Comparison of ENCODE assay signal across 1 cellular context in the genomic region with DNA sequence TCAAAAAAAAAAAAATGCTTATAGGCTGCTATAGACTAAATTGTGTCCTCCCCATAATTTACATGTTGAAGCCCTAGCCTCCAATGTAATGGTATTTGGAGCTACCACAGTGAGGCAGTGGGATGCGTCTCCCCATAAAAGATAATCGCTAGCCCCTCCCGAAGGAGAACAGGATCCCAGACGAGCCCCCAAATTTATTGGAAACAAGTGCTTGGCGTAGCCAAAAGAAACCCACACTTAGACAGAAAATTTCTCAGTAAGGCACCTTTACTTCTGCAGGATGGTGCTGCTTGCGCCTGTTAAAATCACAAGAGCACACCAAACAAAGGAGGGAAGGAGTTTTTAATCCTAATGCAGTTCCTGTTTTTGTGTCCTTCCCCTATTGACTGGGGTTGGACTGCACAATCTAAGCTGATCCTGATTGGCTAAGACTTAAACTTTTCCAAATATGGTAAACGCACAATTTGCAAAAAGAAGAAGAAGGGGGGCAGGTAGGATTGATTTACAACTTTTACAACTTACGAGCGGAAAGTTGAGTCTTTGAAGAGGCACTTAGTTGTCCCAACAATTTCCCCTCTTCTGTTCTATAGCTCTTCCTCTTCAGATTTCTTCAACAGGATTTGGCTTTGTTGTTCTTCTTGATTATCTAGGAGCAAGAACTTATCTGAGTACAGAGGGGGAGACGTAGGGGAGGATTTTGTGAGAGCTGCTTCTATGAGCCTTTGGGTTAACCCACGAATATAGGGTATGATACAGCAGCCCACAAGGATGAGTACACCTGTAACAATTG.
A peak's percentile ranks its signal among the peaks of the same experiment; 100 is the strongest.
TF ChIP-seq lines count a peak whose summit lies in the region.

No MANE protein-coding gene starts in this region.

TF ChIP-seq in K562, 482 proteins besides CTCF, POLR2A, EP300 and RAD21 (continued from another document):
- TF ChIP-seq, protein P1, sequence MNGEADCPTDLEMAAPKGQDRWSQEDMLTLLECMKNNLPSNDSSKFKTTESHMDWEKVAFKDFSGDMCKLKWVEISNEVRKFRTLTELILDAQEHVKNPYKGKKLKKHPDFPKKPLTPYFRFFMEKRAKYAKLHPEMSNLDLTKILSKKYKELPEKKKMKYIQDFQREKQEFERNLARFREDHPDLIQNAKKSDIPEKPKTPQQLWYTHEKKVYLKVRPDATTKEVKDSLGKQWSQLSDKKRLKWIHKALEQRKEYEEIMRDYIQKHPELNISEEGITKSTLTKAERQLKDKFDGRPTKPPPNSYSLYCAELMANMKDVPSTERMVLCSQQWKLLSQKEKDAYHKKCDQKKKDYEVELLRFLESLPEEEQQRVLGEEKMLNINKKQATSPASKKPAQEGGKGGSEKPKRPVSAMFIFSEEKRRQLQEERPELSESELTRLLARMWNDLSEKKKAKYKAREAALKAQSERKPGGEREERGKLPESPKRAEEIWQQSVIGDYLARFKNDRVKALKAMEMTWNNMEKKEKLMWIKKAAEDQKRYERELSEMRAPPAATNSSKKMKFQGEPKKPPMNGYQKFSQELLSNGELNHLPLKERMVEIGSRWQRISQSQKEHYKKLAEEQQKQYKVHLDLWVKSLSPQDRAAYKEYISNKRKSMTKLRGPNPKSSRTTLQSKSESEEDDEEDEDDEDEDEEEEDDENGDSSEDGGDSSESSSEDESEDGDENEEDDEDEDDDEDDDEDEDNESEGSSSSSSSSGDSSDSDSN (IDR thresholded peaks at IDR 0.05; ENCODE audit: borderline replicate concordance in 1 of 2, low read depth in 2 of 2, low read length in 2 of 2): no peak
- TF ChIP-seq SETDB1 (IDR thresholded peaks at IDR 0.05; ENCODE audit: low read length) (no peak), MTA3 (IDR thresholded peaks at IDR 0.05; ENCODE audit: borderline replicate concordance) (peak; percentile 31; the same call in 1 of the 2 replicates), MAFK (IDR thresholded peaks at IDR 0.05; ENCODE audit: low read length) (peak; percentile 68), CBFA2T2 (conservative IDR thresholded peaks at IDR 0.05) (no peak), EGR1 (conservative IDR thresholded peaks at IDR 0.05) (no peak), ZNF3 (CRISPR knock-in tag; IDR thresholded peaks at IDR 0.05) (no peak), YBX1 (IDR thresholded peaks at IDR 0.05) (no peak), MEIS2 (IDR thresholded peaks at IDR 0.05; ENCODE audit: partially characterized antibody) (peak; percentile 99), PURB (CRISPR knock-in tag; IDR thresholded peaks at IDR 0.05; ENCODE audit: low read depth) (no peak), GABPB1 (CRISPR knock-in tag; IDR thresholded peaks at IDR 0.05) (peak; percentile 68; the same call in 1 of the 2 replicates), HOXB6 (CRISPR knock-in tag; IDR thresholded peaks at IDR 0.05; ENCODE audit: borderline replicate concordance) (no peak), U2AF1 (optimal IDR thresholded peaks at IDR 0.05; ENCODE audit: low read depth, low read length) (no peak), FOS (IDR thresholded peaks at IDR 0.05; ENCODE audit: extremely low read depth, insufficient read length) (peak; percentile 47), ETV5 (CRISPR knock-in tag; IDR thresholded peaks at IDR 0.05; ENCODE audit: low read depth) (no peak), BACH1 (tag; IDR thresholded peaks at IDR 0.05) (peak; percentile 85), PML (IDR thresholded peaks at IDR 0.05; ENCODE audit: low read length) (peak; percentile 78; the same call in 1 of the 2 replicates), MTA1 (IDR thresholded peaks at IDR 0.05; ENCODE audit: borderline replicate concordance) (peak; percentile 51; the same call in 1 of the 2 replicates), DPF2 (IDR thresholded peaks at IDR 0.05) (no peak; the same call in none of the 2 replicates), SP2 (IDR thresholded peaks at IDR 0.05; ENCODE audit: extremely low read depth, low read depth, low read length, poor library complexity, severe bottlenecking) (no peak), NR1H2 (CRISPR knock-in tag; IDR thresholded peaks at IDR 0.05) (no peak), RBFOX2 (IDR thresholded peaks at IDR 0.05; ENCODE audit: low read depth, low read length) (peak; percentile 54), KLF13 (tag; IDR thresholded peaks at IDR 0.05; ENCODE audit: borderline replicate concordance, low read depth) (no peak), DNMT1 (IDR thresholded peaks at IDR 0.05) (no peak), POLR2B (IDR thresholded peaks at IDR 0.05; ENCODE audit: low read depth, partially characterized antibody) (peak; percentile 83), HDAC2 (IDR thresholded peaks at IDR 0.05) (no peak), ZNF121 (CRISPR knock-in tag; conservative IDR thresholded peaks at IDR 0.05) (no peak), ELF4 (CRISPR knock-in tag; IDR thresholded peaks at IDR 0.05) (peak; percentile 9; the same call in 1 of the 2 replicates)
- TF ChIP-seq, protein P2, sequence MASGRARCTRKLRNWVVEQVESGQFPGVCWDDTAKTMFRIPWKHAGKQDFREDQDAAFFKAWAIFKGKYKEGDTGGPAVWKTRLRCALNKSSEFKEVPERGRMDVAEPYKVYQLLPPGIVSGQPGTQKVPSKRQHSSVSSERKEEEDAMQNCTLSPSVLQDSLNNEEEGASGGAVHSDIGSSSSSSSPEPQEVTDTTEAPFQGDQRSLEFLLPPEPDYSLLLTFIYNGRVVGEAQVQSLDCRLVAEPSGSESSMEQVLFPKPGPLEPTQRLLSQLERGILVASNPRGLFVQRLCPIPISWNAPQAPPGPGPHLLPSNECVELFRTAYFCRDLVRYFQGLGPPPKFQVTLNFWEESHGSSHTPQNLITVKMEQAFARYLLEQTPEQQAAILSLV (tag; IDR thresholded peaks at IDR 0.05): no peak
- TF ChIP-seq, protein P3, sequence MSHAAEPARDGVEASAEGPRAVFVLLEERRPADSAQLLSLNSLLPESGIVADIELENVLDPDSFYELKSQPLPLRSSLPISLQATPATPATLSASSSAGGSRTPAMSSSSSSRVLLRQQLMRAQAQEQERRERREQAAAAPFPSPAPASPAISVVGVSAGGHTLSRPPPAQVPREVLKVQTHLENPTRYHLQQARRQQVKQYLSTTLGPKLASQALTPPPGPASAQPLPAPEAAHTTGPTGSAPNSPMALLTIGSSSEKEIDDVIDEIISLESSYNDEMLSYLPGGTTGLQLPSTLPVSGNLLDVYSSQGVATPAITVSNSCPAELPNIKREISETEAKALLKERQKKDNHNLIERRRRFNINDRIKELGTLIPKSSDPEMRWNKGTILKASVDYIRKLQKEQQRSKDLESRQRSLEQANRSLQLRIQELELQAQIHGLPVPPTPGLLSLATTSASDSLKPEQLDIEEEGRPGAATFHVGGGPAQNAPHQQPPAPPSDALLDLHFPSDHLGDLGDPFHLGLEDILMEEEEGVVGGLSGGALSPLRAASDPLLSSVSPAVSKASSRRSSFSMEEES (CRISPR knock-in tag; IDR thresholded peaks at IDR 0.05): no peak
- TF ChIP-seq, protein P4, sequence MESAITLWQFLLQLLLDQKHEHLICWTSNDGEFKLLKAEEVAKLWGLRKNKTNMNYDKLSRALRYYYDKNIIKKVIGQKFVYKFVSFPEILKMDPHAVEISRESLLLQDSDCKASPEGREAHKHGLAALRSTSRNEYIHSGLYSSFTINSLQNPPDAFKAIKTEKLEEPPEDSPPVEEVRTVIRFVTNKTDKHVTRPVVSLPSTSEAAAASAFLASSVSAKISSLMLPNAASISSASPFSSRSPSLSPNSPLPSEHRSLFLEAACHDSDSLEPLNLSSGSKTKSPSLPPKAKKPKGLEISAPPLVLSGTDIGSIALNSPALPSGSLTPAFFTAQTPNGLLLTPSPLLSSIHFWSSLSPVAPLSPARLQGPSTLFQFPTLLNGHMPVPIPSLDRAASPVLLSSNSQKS (CRISPR knock-in tag; IDR thresholded peaks at IDR 0.05): no peak
- TF ChIP-seq, protein P5, sequence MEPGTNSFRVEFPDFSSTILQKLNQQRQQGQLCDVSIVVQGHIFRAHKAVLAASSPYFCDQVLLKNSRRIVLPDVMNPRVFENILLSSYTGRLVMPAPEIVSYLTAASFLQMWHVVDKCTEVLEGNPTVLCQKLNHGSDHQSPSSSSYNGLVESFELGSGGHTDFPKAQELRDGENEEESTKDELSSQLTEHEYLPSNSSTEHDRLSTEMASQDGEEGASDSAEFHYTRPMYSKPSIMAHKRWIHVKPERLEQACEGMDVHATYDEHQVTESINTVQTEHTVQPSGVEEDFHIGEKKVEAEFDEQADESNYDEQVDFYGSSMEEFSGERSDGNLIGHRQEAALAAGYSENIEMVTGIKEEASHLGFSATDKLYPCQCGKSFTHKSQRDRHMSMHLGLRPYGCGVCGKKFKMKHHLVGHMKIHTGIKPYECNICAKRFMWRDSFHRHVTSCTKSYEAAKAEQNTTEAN (CRISPR knock-in tag; IDR thresholded peaks at IDR 0.05): no peak
- TF ChIP-seq, protein P6, sequence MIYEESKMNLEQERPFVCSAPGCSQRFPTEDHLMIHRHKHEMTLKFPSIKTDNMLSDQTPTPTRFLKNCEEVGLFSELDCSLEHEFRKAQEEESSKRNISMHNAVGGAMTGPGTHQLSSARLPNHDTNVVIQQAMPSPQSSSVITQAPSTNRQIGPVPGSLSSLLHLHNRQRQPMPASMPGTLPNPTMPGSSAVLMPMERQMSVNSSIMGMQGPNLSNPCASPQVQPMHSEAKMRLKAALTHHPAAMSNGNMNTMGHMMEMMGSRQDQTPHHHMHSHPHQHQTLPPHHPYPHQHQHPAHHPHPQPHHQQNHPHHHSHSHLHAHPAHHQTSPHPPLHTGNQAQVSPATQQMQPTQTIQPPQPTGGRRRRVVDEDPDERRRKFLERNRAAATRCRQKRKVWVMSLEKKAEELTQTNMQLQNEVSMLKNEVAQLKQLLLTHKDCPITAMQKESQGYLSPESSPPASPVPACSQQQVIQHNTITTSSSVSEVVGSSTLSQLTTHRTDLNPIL (CRISPR knock-in tag; IDR thresholded peaks at IDR 0.05): no peak
- TF ChIP-seq, protein P7, sequence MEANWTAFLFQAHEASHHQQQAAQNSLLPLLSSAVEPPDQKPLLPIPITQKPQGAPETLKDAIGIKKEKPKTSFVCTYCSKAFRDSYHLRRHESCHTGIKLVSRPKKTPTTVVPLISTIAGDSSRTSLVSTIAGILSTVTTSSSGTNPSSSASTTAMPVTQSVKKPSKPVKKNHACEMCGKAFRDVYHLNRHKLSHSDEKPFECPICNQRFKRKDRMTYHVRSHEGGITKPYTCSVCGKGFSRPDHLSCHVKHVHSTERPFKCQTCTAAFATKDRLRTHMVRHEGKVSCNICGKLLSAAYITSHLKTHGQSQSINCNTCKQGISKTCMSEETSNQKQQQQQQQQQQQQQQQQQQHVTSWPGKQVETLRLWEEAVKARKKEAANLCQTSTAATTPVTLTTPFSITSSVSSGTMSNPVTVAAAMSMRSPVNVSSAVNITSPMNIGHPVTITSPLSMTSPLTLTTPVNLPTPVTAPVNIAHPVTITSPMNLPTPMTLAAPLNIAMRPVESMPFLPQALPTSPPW (CRISPR knock-in tag; IDR thresholded peaks at IDR 0.05): peak; percentile 100
- TF ChIP-seq, protein P8, sequence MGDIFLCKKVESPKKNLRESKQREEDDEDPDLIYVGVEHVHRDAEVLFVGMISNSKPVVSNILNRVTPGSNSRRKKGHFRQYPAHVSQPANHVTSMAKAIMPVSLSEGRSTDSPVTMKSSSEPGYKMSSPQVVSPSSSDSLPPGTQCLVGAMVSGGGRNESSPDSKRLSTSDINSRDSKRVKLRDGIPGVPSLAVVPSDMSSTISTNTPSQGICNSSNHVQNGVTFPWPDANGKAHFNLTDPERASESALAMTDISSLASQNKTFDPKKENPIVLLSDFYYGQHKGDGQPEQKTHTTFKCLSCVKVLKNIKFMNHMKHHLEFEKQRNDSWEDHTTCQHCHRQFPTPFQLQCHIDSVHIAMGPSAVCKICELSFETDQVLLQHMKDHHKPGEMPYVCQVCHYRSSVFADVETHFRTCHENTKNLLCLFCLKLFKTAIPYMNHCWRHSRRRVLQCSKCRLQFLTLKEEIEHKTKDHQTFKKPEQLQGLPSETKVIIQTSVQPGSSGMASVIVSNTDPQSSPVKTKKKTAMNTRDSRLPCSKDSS (IDR thresholded peaks at IDR 0.05; ENCODE audit: low read depth, partially characterized antibody): no peak
- TF ChIP-seq, protein P9, sequence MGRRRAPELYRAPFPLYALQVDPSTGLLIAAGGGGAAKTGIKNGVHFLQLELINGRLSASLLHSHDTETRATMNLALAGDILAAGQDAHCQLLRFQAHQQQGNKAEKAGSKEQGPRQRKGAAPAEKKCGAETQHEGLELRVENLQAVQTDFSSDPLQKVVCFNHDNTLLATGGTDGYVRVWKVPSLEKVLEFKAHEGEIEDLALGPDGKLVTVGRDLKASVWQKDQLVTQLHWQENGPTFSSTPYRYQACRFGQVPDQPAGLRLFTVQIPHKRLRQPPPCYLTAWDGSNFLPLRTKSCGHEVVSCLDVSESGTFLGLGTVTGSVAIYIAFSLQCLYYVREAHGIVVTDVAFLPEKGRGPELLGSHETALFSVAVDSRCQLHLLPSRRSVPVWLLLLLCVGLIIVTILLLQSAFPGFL (CRISPR knock-in tag; IDR thresholded peaks at IDR 0.05): no peak
